ENCODE assay signal across 21 cellular contexts in the genomic region with DNA sequence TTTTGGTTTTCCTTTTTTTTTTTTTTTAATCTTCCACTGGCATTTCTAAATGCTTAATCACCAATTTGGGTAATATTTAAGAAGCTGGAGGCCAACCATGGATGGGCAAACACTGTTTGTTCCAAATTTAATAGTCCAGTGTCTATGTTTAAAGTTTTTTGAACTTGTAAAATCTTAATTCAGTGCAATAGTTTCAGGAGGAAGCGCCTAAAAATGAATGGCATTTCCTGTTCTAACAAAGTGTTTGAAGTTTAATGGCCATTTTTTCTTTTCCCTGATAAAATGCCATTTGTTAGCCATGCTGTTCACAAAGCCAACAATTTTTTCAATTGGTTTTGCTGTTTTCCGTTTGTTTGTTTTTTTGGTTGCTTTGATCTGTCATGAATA.
"Had no signal": no experiment of that assay in that cellular context is flagged by ENCODE, and none has a peak within 500 bp of the region (broad histone marks: within the 10 kb centered on the region; RNA-seq: fewer than 3 reads in every experiment).

No MANE protein-coding gene starts in this region.

- DNase-seq: activated CD4-positive, alpha-beta T cell treated with anti-CD3 and anti-CD28 coated beads for 1 hour; activated CD4-positive, alpha-beta T cell treated with anti-CD3 and anti-CD28 coated beads, Interleukin-2, amount 50 U/mL, for 4 hours; activated naive CD4-positive, alpha-beta T cell treated with anti-CD3 and anti-CD28 coated beads for 36 hours; activated T-cell treated with anti-CD3 and anti-CD28 coated beads for 4 hours; glutamatergic neuron; hypothalamus; kidney glomerular epithelial cell; left ventricle myocardium superior; mesenchymal stem cell; naive thymus-derived CD8-positive, alpha-beta T cell; stimulated activated CD4-positive, alpha-beta T cell treated with anti-CD3 and anti-CD28 coated beads, Interleukin-4, amount 100 ng/mL, for 4 hours; stimulated activated CD8-positive, alpha-beta memory T cell treated with anti-CD3 and anti-CD28 coated beads, Interleukin-4, amount 100 ng/mL, for 48 hours; stimulated activated naive CD4-positive, alpha-beta T cell treated with Interleukin-2 at 50 U/mL for 16 hours; substantia nigra; transverse colon had no signal

- H3K9me3 ChIP-seq: ascending aorta, breast epithelium, transverse colon, vagina had no signal

- H3K79me2 ChIP-seq: parathyroid adenoma had no signal

- H3K27me3 ChIP-seq: ascending aorta, breast epithelium, transverse colon, vagina had no signal

- H3K9ac ChIP-seq: parathyroid adenoma had no signal

- ATAC-seq: left ventricle myocardium superior; naive thymus-derived CD8-positive, alpha-beta T cell had no signal

- H3K27ac ChIP-seq: ascending aorta, breast epithelium, parathyroid adenoma, transverse colon, vagina, VCaP had no signal

- H3K36me3 ChIP-seq: ascending aorta, breast epithelium, transverse colon, vagina had no signal

- H3K4me3 ChIP-seq: ascending aorta, breast epithelium, skin epidermis, transverse colon, vagina had no signal

- H3K4me1 ChIP-seq: ascending aorta, breast epithelium, parathyroid adenoma, vagina had no signal

- H2AFZ ChIP-seq: parathyroid adenoma had no signal
